In genomic region chr2:177783091-177783490, GRCh38 we compare ENCODE assay signal across 19 cellular contexts.
DNase-seq lines count a peak whose midpoint lies in the region; ATAC-seq lines count a peak whose summit lies in the region.
"Had no signal": no experiment of that assay in that cellular context is flagged by ENCODE, and none has a peak within 500 bp of the region (broad histone marks: within the 10 kb centered on the region; RNA-seq: fewer than 3 reads in every experiment).

No MANE protein-coding gene starts in this region.

- no peaks in the 10 kb centered on the region for H3K9me3 ChIP-seq in T-helper 17 cell (ENCODE audit: control insufficient read depth, low read length, poor library complexity, severe bottlenecking)
- H3K9me3 ChIP-seq: A549 had no signal

- POLR2A ChIA-PET in activated CD4-positive, alpha-beta memory T cell treated with anti-CD3 and anti-CD28 coated beads, Interleukin-2, amount 10 ng/mL, durations not matched to agents 7 days and 5 days (lab: Charles Lee) = interaction anchor here (1.5 kb wide), 1 partner anchor 9 kb away, joined by 5 read pairs; no protein-coding TSS in a partner anchor

- ATAC-seq in stimulated activated naive CD8-positive, alpha-beta T cell treated with anti-CD3 and anti-CD28 coated beads, Interleukin-15, amount 100 ng/mL, for 72 hours = no peak
- no peak for ATAC-seq in T-helper 17 cell
- ATAC-seq in HG02938 (IDR thresholded peaks at IDR 0.05; ENCODE audit: unreplicated experiment) = no peak
- ATAC-seq: A549, K562 had no signal

- peak overlapping the region; percentile 74 for H3K27ac Mint-ChIP-seq in stimulated activated naive CD8-positive, alpha-beta T cell treated with anti-CD3 and anti-CD28 coated beads, Interleukin-15, Interleukin-2, amounts not matched to agents 100 ng/mL and 50 ng/mL, for 24 hours
- no peak overlapping the region for H3K27ac Mint-ChIP-seq in stimulated activated naive CD8-positive, alpha-beta T cell treated with anti-CD3 and anti-CD28 coated beads, Interleukin-15, amount 100 ng/mL, for 72 hours
- H3K27ac Mint-ChIP-seq in T-helper 17 cell = peak overlapping the region; percentile 84
- H3K27ac Mint-ChIP-seq in activated CD4-positive, alpha-beta memory T cell treated with anti-CD3 and anti-CD28 coated beads, Interleukin-2, amount 10 ng/mL, durations not matched to agents 7 days and 5 days = no peak overlapping the region

- H3K9me3 Mint-ChIP-seq in stimulated activated naive CD8-positive, alpha-beta T cell treated with anti-CD3 and anti-CD28 coated beads, Interleukin-15, Interleukin-2, amounts not matched to agents 100 ng/mL and 50 ng/mL, for 24 hours = no peaks in the 10 kb centered on the region
- H3K9me3 Mint-ChIP-seq in stimulated activated naive CD8-positive, alpha-beta T cell treated with anti-CD3 and anti-CD28 coated beads, Interleukin-15, amount 100 ng/mL, for 72 hours = peaks cover 5 to 11% of the 10 kb centered on the region in 2 donors
- H3K9me3 Mint-ChIP-seq in activated CD4-positive, alpha-beta memory T cell treated with anti-CD3 and anti-CD28 coated beads, Interleukin-2, amount 10 ng/mL, durations not matched to agents 7 days and 5 days = peaks cover 5% of the 10 kb centered on the region
- H3K9me3 Mint-ChIP-seq: CD8-positive, alpha-beta memory T cell had no signal

- no peak overlapping the region for H3K4me3 Mint-ChIP-seq in stimulated activated naive CD8-positive, alpha-beta T cell treated with anti-CD3 and anti-CD28 coated beads, Interleukin-15, Interleukin-2, amounts not matched to agents 100 ng/mL and 50 ng/mL, for 24 hours
- no peak overlapping the region for H3K4me3 Mint-ChIP-seq in stimulated activated naive CD8-positive, alpha-beta T cell treated with anti-CD3 and anti-CD28 coated beads, Interleukin-15, amount 100 ng/mL, for 72 hours
- H3K4me3 Mint-ChIP-seq in T-helper 17 cell = no peak overlapping the region
- no peak overlapping the region for H3K4me3 Mint-ChIP-seq in activated CD4-positive, alpha-beta memory T cell treated with anti-CD3 and anti-CD28 coated beads, Interleukin-2, amount 10 ng/mL, durations not matched to agents 7 days and 5 days

- no peak for DNase-seq in stimulated activated naive CD8-positive, alpha-beta T cell treated with anti-CD3 and anti-CD28 coated beads, Interleukin-15, amount 100 ng/mL, for 72 hours
- no peak for DNase-seq in T-helper 17 cell
- peak; percentile 72 for DNase-seq in kidney glomerular epithelial cell (lab: John Stamatoyannopoulos, UW)
- no peak for DNase-seq in GM03348 (ENCODE audit: low spot score)
- DNase-seq in activated CD4-positive, alpha-beta memory T cell treated with anti-CD3 and anti-CD28 coated beads, Interleukin-2, amount 10 ng/mL, durations not matched to agents 7 days and 5 days = no peak
- DNase-seq: C1 segment of cervical spinal cord; CD8-positive, alpha-beta memory T cell; DMS79; NCI-H1105 treated with DMSO at 0.1 percent for 48 hours; NCI-H1694; NCI-H2081 treated with DMSO at 0.1 percent for 48 hours; NCI-H510A; NCI-H748 treated with DMSO at 0.1 percent for 48 hours; OCI-M1; SIG-M5 had no signal

- H3K27me3 Mint-ChIP-seq in stimulated activated naive CD8-positive, alpha-beta T cell treated with anti-CD3 and anti-CD28 coated beads, Interleukin-15, Interleukin-2, amounts not matched to agents 100 ng/mL and 50 ng/mL, for 24 hours = no peaks in the 10 kb centered on the region
- H3K27me3 Mint-ChIP-seq in stimulated activated naive CD8-positive, alpha-beta T cell treated with anti-CD3 and anti-CD28 coated beads, Interleukin-15, amount 100 ng/mL, for 72 hours = no peaks in the 10 kb centered on the region
- no peaks in the 10 kb centered on the region for H3K27me3 Mint-ChIP-seq in T-helper 17 cell
- H3K27me3 Mint-ChIP-seq in activated CD4-positive, alpha-beta memory T cell treated with anti-CD3 and anti-CD28 coated beads, Interleukin-2, amount 10 ng/mL, durations not matched to agents 7 days and 5 days = peaks cover 7% of the 10 kb centered on the region

- no peaks in the 10 kb centered on the region for H3K36me3 Mint-ChIP-seq in stimulated activated naive CD8-positive, alpha-beta T cell treated with anti-CD3 and anti-CD28 coated beads, Interleukin-15, Interleukin-2, amounts not matched to agents 100 ng/mL and 50 ng/mL, for 24 hours (ENCODE audit: low read depth)
- no peaks in the 10 kb centered on the region for H3K36me3 Mint-ChIP-seq in T-helper 17 cell (ENCODE audit: low read depth)
- no peaks in the 10 kb centered on the region for H3K36me3 Mint-ChIP-seq in activated CD4-positive, alpha-beta memory T cell treated with anti-CD3 and anti-CD28 coated beads, Interleukin-2, amount 10 ng/mL, durations not matched to agents 7 days and 5 days (ENCODE audit: low read depth)
- H3K36me3 Mint-ChIP-seq: CD8-positive, alpha-beta memory T cell had no signal

- H3K4me1 Mint-ChIP-seq in stimulated activated naive CD8-positive, alpha-beta T cell treated with anti-CD3 and anti-CD28 coated beads, Interleukin-15, Interleukin-2, amounts not matched to agents 100 ng/mL and 50 ng/mL, for 24 hours (ENCODE audit: low read depth) = peaks cover 36% of the 10 kb centered on the region
- H3K4me1 Mint-ChIP-seq in stimulated activated naive CD8-positive, alpha-beta T cell treated with anti-CD3 and anti-CD28 coated beads, Interleukin-15, amount 100 ng/mL, for 72 hours = peaks cover 43% of the 10 kb centered on the region
- H3K4me1 Mint-ChIP-seq in T-helper 17 cell = peaks cover 24% of the 10 kb centered on the region
- H3K4me1 Mint-ChIP-seq in activated CD4-positive, alpha-beta memory T cell treated with anti-CD3 and anti-CD28 coated beads, Interleukin-2, amount 10 ng/mL, durations not matched to agents 7 days and 5 days = peaks cover 33% of the 10 kb centered on the region

- CTCF ChIA-PET in activated CD4-positive, alpha-beta memory T cell treated with anti-CD3 and anti-CD28 coated beads, Interleukin-2, amount 10 ng/mL, durations not matched to agents 7 days and 5 days (lab: Charles Lee) = interaction anchor here (1.1 to 3.2 kb wide), 2 partner anchors 10 to 634 kb away, joined by 4 to 20 read pairs; no protein-coding TSS in a partner anchor

Comparison
In these comparisons a context has a peak if more than half of its experiments do, and no peak if none do; other contexts are left out.
1. H3K27ac Mint-ChIP-seq: peak in stimulated activated naive CD8-positive, alpha-beta T cell treated with anti-CD3 and anti-CD28 coated beads, Interleukin-15, Interleukin-2, amounts not matched to agents 100 ng/mL and 50 ng/mL, for 24 hours (single experiment) and T-helper 17 cell (single experiment); none in stimulated activated naive CD8-positive, alpha-beta T cell treated with anti-CD3 and anti-CD28 coated beads, Interleukin-15, amount 100 ng/mL, for 72 hours (0 of 2) and activated CD4-positive, alpha-beta memory T cell treated with anti-CD3 and anti-CD28 coated beads, Interleukin-2, amount 10 ng/mL, durations not matched to agents 7 days and 5 days (single experiment).